ENCODE assay signal across 30 cellular contexts in the genomic region with DNA sequence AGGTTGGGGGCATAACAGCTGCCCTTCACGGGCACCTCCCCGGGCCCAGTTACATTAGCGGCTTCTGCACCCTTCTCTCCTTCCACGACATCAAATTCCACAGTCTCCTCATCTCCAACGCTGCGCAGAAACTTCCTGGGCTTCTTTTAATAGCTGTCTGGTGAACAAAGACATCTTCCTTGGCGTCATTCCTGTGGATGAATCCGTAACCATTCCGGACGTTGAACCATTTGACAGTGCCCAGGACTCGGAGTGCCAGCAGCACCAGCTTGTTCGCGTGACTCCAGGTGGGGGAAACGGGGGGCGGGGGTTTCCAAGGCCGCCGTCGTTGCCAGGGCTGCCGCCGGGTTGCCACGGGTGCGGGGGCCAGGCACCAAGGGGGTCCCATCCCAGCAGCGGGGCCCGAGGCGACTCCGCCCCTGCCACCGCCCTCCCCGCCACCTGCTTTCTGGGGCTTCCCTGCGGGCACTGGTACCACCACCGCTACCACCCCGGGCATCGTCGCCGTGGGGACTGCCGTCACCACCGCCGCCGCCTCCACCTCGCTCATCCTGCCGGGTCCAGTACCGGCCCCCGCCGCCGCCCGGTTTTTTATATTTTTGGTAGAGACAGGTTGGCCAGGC. TPM values are rescaled to one million over a fixed set of nuclear protein-coding genes. Genes with fewer than 3 reads are reported as not detected.
DNase-seq lines count a peak whose midpoint lies in the region; ATAC-seq, FAIRE-seq and TF ChIP-seq lines count a peak whose summit lies in the region.
"Had no signal": no experiment of that assay in that cellular context is flagged by ENCODE, and none has a peak within 500 bp of the region (broad histone marks: within the 10 kb centered on the region; RNA-seq: fewer than 3 reads in every experiment).

No MANE protein-coding gene starts in this region.

- in situ Hi-C loops in gastrocnemius medialis (cut with MboI; ENCODE audit: low sequenced_read_pairs in 4 of 4): loop anchor here in 2 of 4 donors (10.0 to 25.0 kb wide), 2 partner anchors 261 to 921 kb away; no protein-coding TSS in a partner anchor

- intact Hi-C loops in cardiac septum (cut with DNase I): no loop called here
- intact Hi-C loops in kidney (cut with DNase I): no loop called here
- intact Hi-C loops in gastrocnemius medialis (cut with DNase I; ENCODE audit: low total_unique reads): loop anchor here (2.0 to 5.0 kb wide), 2 partner anchors 37 to 159 kb away; no protein-coding TSS in a partner anchor
- intact Hi-C loops in uterus (cut with DNase I; ENCODE audit: low total_unique reads): no loop called here

- no peak for TF ChIP-seq CTCF in right atrium auricular region (IDR thresholded peaks at IDR 0.05)
- TF ChIP-seq CTCF in kidney (IDR thresholded peaks at IDR 0.05; ENCODE audit: borderline replicate concordance, extremely low read depth, insufficient read depth): no peak
- TF ChIP-seq CTCF in gastrocnemius medialis (IDR thresholded peaks at IDR 0.05 in 4 of 5, conservative IDR thresholded peaks at IDR 0.05 in 1 of 5): no peak
- TF ChIP-seq CTCF in uterus (IDR thresholded peaks at IDR 0.05): no peak

- no peak overlapping the region for H3K9ac ChIP-seq in kidney (ENCODE audit: low read length in 2 of 2)

- H3K36me3 ChIP-seq in right atrium auricular region (no peaks in the 10 kb centered on the region), kidney (ENCODE audit: control insufficient read depth in 1 of 2, insufficient read depth in 2 of 2, low read length in 2 of 2) (no peaks in the 10 kb centered on the region), gastrocnemius medialis (no peaks in the 10 kb centered on the region), uterus (no peaks in the 10 kb centered on the region)
- H3K36me3 ChIP-seq: adrenal gland, colonic mucosa had no signal

- no peaks in the 10 kb centered on the region for H3K27me3 ChIP-seq in right atrium auricular region
- no peaks in the 10 kb centered on the region for H3K27me3 ChIP-seq in gastrocnemius medialis
- H3K27me3 ChIP-seq in uterus: no peaks in the 10 kb centered on the region
- H3K27me3 ChIP-seq: colonic mucosa had no signal

- FAIRE-seq in kidney (lab: Jason Lieb, UNC): no peak
- FAIRE-seq: A204.1 had no signal

- H3K27ac ChIP-seq in right atrium auricular region (peak overlapping the region; percentile 26 to 63), kidney (ENCODE audit: low read depth in 2 of 2, low read length in 2 of 2) (no peak overlapping the region), gastrocnemius medialis (peak overlapping the region; percentile 94 to 98 (median 96)), uterus (peak overlapping the region; percentile 27 to 67)
- H3K27ac ChIP-seq: colonic mucosa, foreskin keratinocyte, VCaP had no signal

- H3K4me1 ChIP-seq in right atrium auricular region (peaks cover 0 to 55% of the 10 kb centered on the region in 2 donors), kidney (ENCODE audit: control insufficient read depth in 1 of 2, insufficient read depth in 1 of 2, low read depth in 1 of 2, low read length in 2 of 2) (peaks cover 0 to 11% of the 10 kb centered on the region in 2 donors), gastrocnemius medialis (peaks cover 94% of the 10 kb centered on the region in 2 donors), uterus (peaks cover 0 to 7% of the 10 kb centered on the region in 2 donors)
- H3K4me1 ChIP-seq: adrenal gland, colonic mucosa had no signal

- ATAC-seq in gastrocnemius medialis (peak; percentile 20 to 41), GM19452 (IDR thresholded peaks at IDR 0.05; ENCODE audit: unreplicated experiment) (no peak)
- ATAC-seq: activated T-cell treated with anti-CD3 and anti-CD28 coated beads, Interleukin-2, amount 50 U/mL, for 4 hours; foreskin keratinocyte; left colon; PC-3 had no signal

- no peak overlapping the region for H3K4me3 ChIP-seq in right atrium auricular region
- H3K4me3 ChIP-seq in kidney (ENCODE audit: low read length in 2 of 2): no peak overlapping the region
- H3K4me3 ChIP-seq in gastrocnemius medialis: peak overlapping the region in 3 of 4 donors; percentile 3 to 15 (median 15)
- no peak overlapping the region for H3K4me3 ChIP-seq in uterus
- H3K4me3 ChIP-seq: adrenal gland, colonic mucosa, smooth muscle cell had no signal

- no peak for DNase-seq in right atrium auricular region (ENCODE audit: low spot score)
- no peak for DNase-seq in cardiac septum (ENCODE audit: low spot score)
- DNase-seq in kidney: peak; percentile 78
- DNase-seq in gastrocnemius medialis: peak; percentile 59 to 76
- DNase-seq in uterus: no peak
- DNase-seq in dedifferentiated amniotic fluid mesenchymal stem cell (ENCODE audit: extremely low spot score): no peak
- DNase-seq in DMS79 treated with DMSO at 0.1 percent for 48 hours (lab: John Stamatoyannopoulos, UW): no peak
- DNase-seq: activated CD4-positive, alpha-beta T cell treated with anti-CD3 and anti-CD28 coated beads for 4 hours; activated naive CD4-positive, alpha-beta T cell; activated T-cell treated with anti-CD3 and anti-CD28 coated beads, Interleukin-2, amount 50 U/mL, for 4 hours; adrenal gland; AML-193; CD8-positive, alpha-beta memory T cell; colonic mucosa; foreskin keratinocyte; left colon; mesendoderm; naive B cell; NCI-H1092; NCI-H187; NCI-H524; occipital lobe; SHP77 treated with DMSO at 0.1 percent for 48 hours; stimulated activated CD4-positive, alpha-beta T cell treated with anti-CD3 and anti-CD28 coated beads, Interleukin-2, amount 100 ng/mL, for 24 hours; T-helper 9 cell had no signal

- H3K9me3 ChIP-seq in right atrium auricular region: no peaks in the 10 kb centered on the region
- no peaks in the 10 kb centered on the region for H3K9me3 ChIP-seq in kidney (ENCODE audit: control insufficient read depth in 1 of 2, low read length in 2 of 2)
- no peaks in the 10 kb centered on the region for H3K9me3 ChIP-seq in gastrocnemius medialis
- no peaks in the 10 kb centered on the region for H3K9me3 ChIP-seq in uterus
- H3K9me3 ChIP-seq: adrenal gland, colonic mucosa had no signal

- TF ChIP-seq POLR2A in gastrocnemius medialis (IDR thresholded peaks at IDR 0.05) (peak; percentile 28 to 41), uterus (IDR thresholded peaks at IDR 0.05) (no peak)

RNA-seq across cellular contexts. Expression of a gene that starts 22.8 kb away (rescaled TPM):
- total RNA-seq in right atrium auricular region: 1 to 10 TPM; 7.2 to 9.9 TPM
- 16.5 TPM for total RNA-seq in cardiac septum
- total RNA-seq in kidney: 4.7 TPM
- 4.4 TPM for polyA plus RNA-seq in kidney (ENCODE audit: insufficient read depth, low read depth, low replicate concordance)
- total RNA-seq in gastrocnemius medialis: 100 to 1,000 TPM; 150 to 290 (median 184) TPM
- total RNA-seq in uterus: 10 to 100 TPM in 3 of 4 donors, 1 to 10 TPM in 1; 3.6 to 57.1 (median 25.1) TPM
- polyA plus RNA-seq: CD8-positive, alpha-beta memory T cell had no signal

Comparison
In these comparisons a context has a peak if more than half of its experiments do, and no peak if none do; other contexts are left out.
1. DNase-seq: peak in kidney (single experiment) and gastrocnemius medialis (2 of 2); none in right atrium auricular region (single experiment), cardiac septum (single experiment), uterus (0 of 2), dedifferentiated amniotic fluid mesenchymal stem cell (single experiment) and DMS79 treated with DMSO at 0.1 percent for 48 hours (single experiment).
2. H3K27ac ChIP-seq: peak in right atrium auricular region (2 of 2), gastrocnemius medialis (4 of 4) and uterus (2 of 2); none in kidney (0 of 2).
3. H3K4me3 ChIP-seq: peak in gastrocnemius medialis (3 of 4); none in right atrium auricular region (0 of 2), kidney (0 of 2) and uterus (0 of 2).
4. POLR2A ChIP-seq: peak in gastrocnemius medialis (2 of 2); none in uterus (0 of 2).